24 cellular contexts compared by ENCODE assay signal in the genomic region with DNA sequence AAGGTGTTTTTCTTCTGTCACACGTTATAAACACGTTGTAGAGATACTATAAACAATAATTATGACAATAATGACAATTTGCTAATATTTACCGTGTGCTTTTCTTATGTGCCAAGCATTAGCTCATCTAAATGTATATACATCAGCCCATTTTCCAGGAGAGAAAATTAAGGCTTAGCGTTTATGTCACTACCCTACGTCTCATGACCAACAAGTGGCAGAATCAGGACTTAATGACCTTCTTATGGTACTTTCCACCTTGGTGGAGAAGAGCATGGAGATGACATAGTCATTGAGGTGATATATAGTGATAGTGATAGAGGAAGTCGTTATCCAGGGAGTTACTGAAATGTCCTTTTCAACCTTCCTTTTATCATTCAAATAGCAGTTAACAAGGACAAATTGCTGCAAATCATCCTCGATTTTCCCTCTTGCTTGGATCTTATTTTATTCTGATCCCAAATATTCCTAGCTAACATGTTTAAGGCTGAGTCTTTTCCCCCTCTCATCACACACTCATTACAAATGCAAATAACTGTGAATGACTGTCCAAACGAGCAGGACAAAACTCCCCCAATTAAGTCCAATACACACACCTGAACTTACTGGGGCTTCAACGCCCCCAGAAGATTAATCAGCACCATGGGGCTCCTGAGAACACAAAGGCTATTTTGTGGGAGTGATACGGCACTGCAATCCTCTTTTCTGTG. TPM values are rescaled to one million over a fixed set of nuclear protein-coding genes. Genes with fewer than 3 reads are reported as not detected.
A peak's percentile ranks its signal among the peaks of the same experiment; 100 is the strongest.
DNase-seq lines count a peak whose midpoint lies in the region; ATAC-seq and TF ChIP-seq lines count a peak whose summit lies in the region.
"Had no signal": no experiment of that assay in that cellular context is flagged by ENCODE, and none has a peak within 500 bp of the region (broad histone marks: within the 10 kb centered on the region; RNA-seq: fewer than 3 reads in every experiment).

No MANE protein-coding gene starts in this region.

- no peaks in the 10 kb centered on the region for H3K36me3 ChIP-seq in Panc1 (ENCODE audit: control insufficient read depth, insufficient read depth, low read length)
- H3K36me3 ChIP-seq in effector memory CD4-positive, alpha-beta T cell (ENCODE audit: control insufficient read depth, insufficient read depth, low read length) = no peaks in the 10 kb centered on the region
- H3K36me3 ChIP-seq: MG63, neutrophil, tibial artery had no signal

- H3K9me3 Mint-ChIP-seq in stimulated activated memory B cell treated with anti-CD40 and anti-IgM and Interleukin-4, amounts not matched to agents 10 μg/mL and 1 μg/mL and 100 μg/mL, for 72 hours = no peaks in the 10 kb centered on the region
- H3K9me3 Mint-ChIP-seq: activated T-cell treated with anti-CD3 and anti-CD28 coated beads, Interleukin-2, amount 50 U/mL, for 24 hours; HFFc6; stimulated activated naive CD8-positive, alpha-beta T cell treated with anti-CD3 and anti-CD28 coated beads, Interleukin-15, Interleukin-2, amounts not matched to agents 100 ng/mL and 50 ng/mL, for 24 hours had no signal

- no peaks in the 10 kb centered on the region for H3K36me3 Mint-ChIP-seq in stimulated activated memory B cell treated with anti-CD40 and anti-IgM and Interleukin-4, amounts not matched to agents 10 μg/mL and 1 μg/mL and 100 μg/mL, for 72 hours

- ATAC-seq in HG03103 (IDR thresholded peaks at IDR 0.05; ENCODE audit: low read depth, unreplicated experiment) (peak; percentile 53), Panc1 (no peak)
- ATAC-seq in stimulated activated memory B cell treated with anti-CD40 and anti-IgM and Interleukin-4, amounts not matched to agents 10 μg/mL and 1 μg/mL and 100 μg/mL, for 72 hours = peak; percentile 75

- no peak overlapping the region for H3K4me3 Mint-ChIP-seq in stimulated activated memory B cell treated with anti-CD40 and anti-IgM and Interleukin-4, amounts not matched to agents 10 μg/mL and 1 μg/mL and 100 μg/mL, for 72 hours
- H3K4me3 Mint-ChIP-seq: activated T-cell treated with anti-CD3 and anti-CD28 coated beads, Interleukin-2, amount 50 U/mL, for 24 hours; HFFc6; stimulated activated naive CD8-positive, alpha-beta T cell treated with anti-CD3 and anti-CD28 coated beads, Interleukin-15, Interleukin-2, amounts not matched to agents 100 ng/mL and 50 ng/mL, for 24 hours had no signal

- no peak for TF ChIP-seq CTCF in Panc1 (IDR thresholded peaks at IDR 0.05)

- CTCF ChIA-PET in Panc1 (lab: Charles Lee) = interaction anchor here (0.6 kb wide), 1 partner anchor 19 kb away, joined by 7 read pairs; no protein-coding TSS in a partner anchor

- intact Hi-C loops in Panc1 (cut with micrococcal nuclease; ENCODE audit: unreplicated experiment) = no loop called here

- no peaks in the 10 kb centered on the region for H3K27me3 ChIP-seq in Panc1 (ENCODE audit: control insufficient read depth, insufficient read depth, low read length)
- H3K27me3 ChIP-seq in effector memory CD4-positive, alpha-beta T cell (replicated peaks; ENCODE audit: control insufficient read depth, insufficient read depth, low read length, poor library complexity, severe bottlenecking) = no peaks in the 10 kb centered on the region
- H3K27me3 ChIP-seq: MG63, neutrophil, tibial artery had no signal

- BruUV-seq in Panc1 (replicated peaks; lab: Mats Ljungman, UMichigan) = no TSS peak

- H3K27ac Mint-ChIP-seq in stimulated activated memory B cell treated with anti-CD40 and anti-IgM and Interleukin-4, amounts not matched to agents 10 μg/mL and 1 μg/mL and 100 μg/mL, for 72 hours = peak overlapping the region; percentile 4
- H3K27ac Mint-ChIP-seq: activated T-cell treated with anti-CD3 and anti-CD28 coated beads, Interleukin-2, amount 50 U/mL, for 24 hours; HFFc6; stimulated activated naive CD8-positive, alpha-beta T cell treated with anti-CD3 and anti-CD28 coated beads, Interleukin-15, Interleukin-2, amounts not matched to agents 100 ng/mL and 50 ng/mL, for 24 hours had no signal

- in situ Hi-C loops in Panc1 (cut with HindIII; ENCODE audit: low pct_unique_long_range_greater_than_20kb, low sequenced_read_pairs) = no loop called here
- in situ Hi-C loops in ACHN (cut with HindIII; ENCODE audit: low pct_ligation_motif_present, low pct_unique_long_range_greater_than_20kb, low sequenced_read_pairs) = no loop called here

- H3K27ac ChIP-seq in Panc1 (ENCODE audit: low read length) = peak overlapping the region; percentile 65; the same call in 1 of the 2 replicates
- H3K27ac ChIP-seq in effector memory CD4-positive, alpha-beta T cell (ENCODE audit: insufficient read depth, low read length, poor library complexity, severe bottlenecking) = no peak overlapping the region
- H3K27ac ChIP-seq: neutrophil, tibial artery had no signal

- POLR2A ChIA-PET in Panc1 (lab: Charles Lee) = no interaction called here

- no peak overlapping the region for H3K4me3 ChIP-seq in Panc1 (ENCODE audit: low read depth in 2 of 2, low read length in 2 of 2)
- no peak overlapping the region for H3K4me3 ChIP-seq in effector memory CD4-positive, alpha-beta T cell (ENCODE audit: insufficient read depth, low read depth, low read length, poor library complexity, severe bottlenecking)
- H3K4me3 ChIP-seq: MG63, tibial artery had no signal

- peaks cover 38% of the 10 kb centered on the region for H3K4me1 Mint-ChIP-seq in stimulated activated memory B cell treated with anti-CD40 and anti-IgM and Interleukin-4, amounts not matched to agents 10 μg/mL and 1 μg/mL and 100 μg/mL, for 72 hours

- H3K9me3 ChIP-seq in Panc1 (ENCODE audit: control insufficient read depth, insufficient read depth, low read depth, low read length) = no peaks in the 10 kb centered on the region
- H3K9me3 ChIP-seq in effector memory CD4-positive, alpha-beta T cell (ENCODE audit: control insufficient read depth, low read length) = no peaks in the 10 kb centered on the region
- H3K9me3 ChIP-seq: MG63, neutrophil, tibial artery had no signal

- peak; percentile 14 for DNase-seq in NCI-H146 (lab: John Stamatoyannopoulos, UW)
- no peak for DNase-seq in NCI-H146 treated with DMSO at 0.1 percent for 48 hours (lab: John Stamatoyannopoulos, UW; ENCODE audit: unreplicated experiment)
- no peak for DNase-seq in Panc1 (ENCODE audit: low read depth, low spot score)
- no peak for DNase-seq in ACHN
- no peak for DNase-seq in effector memory CD4-positive, alpha-beta T cell
- DNase-seq in T-helper 2 cell = no peak
- DNase-seq: activated CD4-positive, alpha-beta T cell treated with anti-CD3 and anti-CD28 coated beads for 1 hour; activated CD8-positive, alpha-beta memory T cell treated with anti-CD3 and anti-CD28 coated beads for 24 hours; activated naive CD4-positive, alpha-beta T cell treated with Interleukin-2 at 50 U/mL for 16 hours; activated T-cell treated with anti-CD3 and anti-CD28 coated beads, Interleukin-2, amount 50 U/mL, for 24 hours; cortex of kidney; DMS79 treated with DMSO at 0.1 percent for 48 hours; glutamatergic neuron; HFFc6; IMR-90; MG63; NCI-H1694; NCI-H526; small intestine; tibial artery had no signal

- peaks cover 59% of the 10 kb centered on the region for H3K4me1 ChIP-seq in Panc1 (ENCODE audit: control insufficient read depth, insufficient read depth, low read length)
- no peaks in the 10 kb centered on the region for H3K4me1 ChIP-seq in effector memory CD4-positive, alpha-beta T cell (ENCODE audit: control insufficient read depth, insufficient read depth, low read length, poor library complexity, severe bottlenecking)

- H3K27me3 Mint-ChIP-seq in stimulated activated memory B cell treated with anti-CD40 and anti-IgM and Interleukin-4, amounts not matched to agents 10 μg/mL and 1 μg/mL and 100 μg/mL, for 72 hours = peaks cover 81% of the 10 kb centered on the region

RNA-seq across cellular contexts. Expression of a gene that starts 27.3 kb away (rescaled TPM):
- 60.1 TPM for total RNA-seq in Panc1 (2021; ENCODE audit: unreplicated experiment)
- 61.0 TPM for polyA plus RNA-seq in Panc1 (2012; ENCODE audit: insufficient read length)
